8 cellular contexts compared by ENCODE assay signal in the genomic region with DNA sequence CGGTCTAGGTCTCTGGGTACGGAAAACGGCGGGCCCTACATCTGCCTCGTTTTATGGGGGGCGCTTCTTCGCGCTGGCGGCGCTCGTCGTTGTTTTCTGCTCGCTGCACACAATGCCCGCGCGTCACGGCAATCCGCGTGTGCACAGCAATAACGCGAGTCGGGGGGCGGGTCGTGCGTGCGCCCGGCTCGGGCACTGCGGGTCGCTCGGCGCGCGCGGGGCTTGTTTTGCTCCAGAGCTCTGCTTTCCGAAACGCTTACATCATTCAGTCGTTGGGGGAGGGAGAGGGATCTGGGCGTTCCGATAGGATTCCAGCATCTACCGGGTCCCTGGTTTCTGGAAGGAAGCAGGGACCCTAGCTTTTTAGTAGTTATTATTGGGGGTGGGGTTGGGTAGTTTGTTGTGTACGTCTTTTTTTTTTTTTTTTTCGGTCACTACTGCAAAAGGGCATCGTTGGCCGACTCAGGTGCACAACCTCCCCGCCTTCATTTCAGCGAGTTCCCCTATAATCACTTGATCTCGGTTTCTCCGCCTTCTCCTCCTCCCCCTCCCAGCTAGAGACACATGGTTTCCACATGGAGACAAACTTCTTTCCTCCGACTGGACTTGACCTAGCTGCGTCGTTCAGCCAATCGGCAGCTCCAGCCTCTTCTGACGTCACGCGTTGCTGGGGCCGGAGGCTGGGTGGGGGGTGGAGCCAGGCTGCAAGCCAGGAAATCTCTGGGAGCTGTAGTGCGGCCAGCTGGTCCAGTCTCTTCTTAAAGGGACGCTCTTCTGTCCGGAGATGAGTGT. TPM values are rescaled to one million over a fixed set of nuclear protein-coding genes. Genes with fewer than 3 reads are reported as not detected.
DNase-seq lines count a peak whose midpoint lies in the region; ATAC-seq, FAIRE-seq and TF ChIP-seq lines count a peak whose summit lies in the region.

No MANE protein-coding gene starts in this region.

- no peaks in the 10 kb centered on the region for H3K36me3 ChIP-seq in spleen

- TF ChIP-seq POLR2A in spleen (IDR thresholded peaks at IDR 0.05), result no peak

- WGBS in spleen, 5 donors, result 0 to 1% (median 0%) methylated on average over 47 to 60 of the region's 60 CpGs

- no peaks in the 10 kb centered on the region for H3K9me3 ChIP-seq in spleen

- peak; percentile 98 for FAIRE-seq in islet of Langerhans (lab: Jason Lieb, UNC)

- ATAC-seq in HG03432 (IDR thresholded peaks at IDR 0.05; ENCODE audit: unreplicated experiment), result peak; percentile 70

- peaks cover 0 to 87% (median 48%) of the 10 kb centered on the region in 6 donors for H3K4me1 ChIP-seq in spleen

- DNase-seq in AG10803 (ENCODE audit: low read depth) (peak; percentile 98), GM19238 (ENCODE audit: insufficient read length, low spot score) (peak; percentile 93), NCI-H460 (ENCODE audit: extremely low read depth, low read depth) (peak; percentile 99), cerebellar nuclear complex (lab: John Stamatoyannopoulos, UW) (peak; percentile 98 to 99), spleen (peak; percentile 98)
- peak; percentile 90 for DNase-seq in activated CD4-positive, CD25-positive, alpha-beta regulatory T cell treated with anti-CD3 and anti-CD28 coated beads, Interleukin-2, amount 50 U/mL, for 72 hours

- intact Hi-C loops in spleen (cut with DNase I; ENCODE audit: low total_unique reads), result no loop called here

- H3K27ac ChIP-seq in spleen, result peak overlapping the region; percentile 68 to 92 (median 82)

- TF ChIP-seq CTCF in AG10803 (conservative IDR thresholded peaks at IDR 0.05; ENCODE audit: low read length) (no peak), spleen (IDR thresholded peaks at IDR 0.05 in 8 of 11, conservative IDR thresholded peaks at IDR 0.05 in 3 of 11) (no peak)

- H3K27me3 ChIP-seq in spleen (replicated peaks in 1 of 7), result peaks cover 0 to 27% (median 0%) of the 10 kb centered on the region in 7 donors

- H3K4me3 ChIP-seq in AG10803 (ENCODE audit: low read length) (peak overlapping the region; percentile 88), spleen (peak overlapping the region; percentile 51 to 82 (median 70))

RNA-seq across cellular contexts. Expression of gene MXI1, which starts 3.5 kb away (rescaled TPM):
- 34.3 and 34.8 TPM in 2 replicates for total RNA-seq in NCI-H460 (2014; rRNA removed; shearing (Covaris generic))
- polyA plus RNA-seq in NCI-H460 (2014; cell fraction: nucleus; rRNA removed), result 6.9 and 8.8 TPM in 2 replicates
- 10 to 100 TPM; 10.6 to 49.4 (median 20.7) TPM for total RNA-seq in spleen
- 1 to 10 TPM; 6.8 to 9.8 (median 8.8) TPM for polyA plus RNA-seq in spleen

Comparison
In these comparisons a context has a peak if more than half of its experiments do, and no peak if none do; other contexts are left out.
1. Peak in every context shown above with its lines: DNase-seq, ATAC-seq, H3K4me3 ChIP-seq and H3K27ac ChIP-seq.